In genomic region chr21:46323710-46324389, GRCh38 we compare ENCODE assay signal across 8 cellular contexts. TPM values are rescaled to one million over a fixed set of nuclear protein-coding genes. Genes with fewer than 3 reads are reported as not detected.
DNase-seq lines count a peak whose midpoint lies in the region; ATAC-seq and TF ChIP-seq lines count a peak whose summit lies in the region.

Gene C21orf58 (minus strand): TSS chr21:46323870. CDS start chr21:46322738, 1,132 bp downstream.
A gene with protein sequence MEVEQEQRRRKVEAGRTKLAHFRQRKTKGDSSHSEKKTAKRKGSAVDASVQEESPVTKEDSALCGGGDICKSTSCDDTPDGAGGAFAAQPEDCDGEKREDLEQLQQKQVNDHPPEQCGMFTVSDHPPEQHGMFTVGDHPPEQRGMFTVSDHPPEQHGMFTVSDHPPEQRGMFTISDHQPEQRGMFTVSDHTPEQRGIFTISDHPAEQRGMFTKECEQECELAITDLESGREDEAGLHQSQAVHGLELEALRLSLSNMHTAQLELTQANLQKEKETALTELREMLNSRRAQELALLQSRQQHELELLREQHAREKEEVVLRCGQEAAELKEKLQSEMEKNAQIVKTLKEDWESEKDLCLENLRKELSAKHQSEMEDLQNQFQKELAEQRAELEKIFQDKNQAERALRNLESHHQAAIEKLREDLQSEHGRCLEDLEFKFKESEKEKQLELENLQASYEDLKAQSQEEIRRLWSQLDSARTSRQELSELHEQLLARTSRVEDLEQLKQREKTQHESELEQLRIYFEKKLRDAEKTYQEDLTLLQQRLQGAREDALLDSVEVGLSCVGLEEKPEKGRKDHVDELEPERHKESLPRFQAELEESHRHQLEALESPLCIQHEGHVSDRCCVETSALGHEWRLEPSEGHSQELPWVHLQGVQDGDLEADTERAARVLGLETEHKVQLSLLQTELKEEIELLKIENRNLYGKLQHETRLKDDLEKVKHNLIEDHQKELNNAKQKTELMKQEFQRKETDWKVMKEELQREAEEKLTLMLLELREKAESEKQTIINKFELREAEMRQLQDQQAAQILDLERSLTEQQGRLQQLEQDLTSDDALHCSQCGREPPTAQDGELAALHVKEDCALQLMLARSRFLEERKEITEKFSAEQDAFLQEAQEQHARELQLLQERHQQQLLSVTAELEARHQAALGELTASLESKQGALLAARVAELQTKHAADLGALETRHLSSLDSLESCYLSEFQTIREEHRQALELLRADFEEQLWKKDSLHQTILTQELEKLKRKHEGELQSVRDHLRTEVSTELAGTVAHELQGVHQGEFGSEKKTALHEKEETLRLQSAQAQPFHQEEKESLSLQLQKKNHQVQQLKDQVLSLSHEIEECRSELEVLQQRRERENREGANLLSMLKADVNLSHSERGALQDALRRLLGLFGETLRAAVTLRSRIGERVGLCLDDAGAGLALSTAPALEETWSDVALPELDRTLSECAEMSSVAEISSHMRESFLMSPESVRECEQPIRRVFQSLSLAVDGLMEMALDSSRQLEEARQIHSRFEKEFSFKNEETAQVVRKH (N-terminal part only) (plus strand): TSS chr21:46324156. CDS start chr21:46324229, 73 bp downstream.

- H3K79me2 ChIP-seq in osteoblast (ENCODE audit: insufficient read depth, low read length): peaks cover 65% of the 10 kb centered on the region

- peaks cover 35 to 37% of the 10 kb centered on the region in 2 donors for H3K36me3 Mint-ChIP-seq in activated naive CD4-positive, alpha-beta T cell treated with anti-CD3 and anti-CD28 coated beads, Interleukin-2, amount 50 U/mL, for 72 hours

- H3K9me3 ChIP-seq in osteoblast (ENCODE audit: low read depth, low read length) (no peaks in the 10 kb centered on the region), thoracic aorta (no peaks in the 10 kb centered on the region)

- H3K4me1 ChIP-seq in osteoblast (ENCODE audit: insufficient read depth, low read length) (peaks cover 23% of the 10 kb centered on the region), thoracic aorta (ENCODE audit: control insufficient read depth in 1 of 2, low read depth in 2 of 2) (peaks cover 13 to 29% of the 10 kb centered on the region in 2 donors)

- H3K36me3 ChIP-seq in osteoblast (ENCODE audit: insufficient read depth, low read length) (peaks cover 9% of the 10 kb centered on the region), thoracic aorta (peaks cover 6% of the 10 kb centered on the region)

- H3K27me3 ChIP-seq in osteoblast (ENCODE audit: insufficient read depth, low read length): no peaks in the 10 kb centered on the region
- H3K27me3 ChIP-seq in thoracic aorta (replicated peaks; ENCODE audit: insufficient read depth): no peaks in the 10 kb centered on the region

- H3K9me3 Mint-ChIP-seq in activated naive CD4-positive, alpha-beta T cell treated with anti-CD3 and anti-CD28 coated beads, Interleukin-2, amount 50 U/mL, for 72 hours: no peaks in the 10 kb centered on the region

- H3K4me3 ChIP-seq in osteoblast (ENCODE audit: insufficient read depth, low read length) (peak within 1 kb of the TSS; percentile 97), thoracic aorta (peak within 1 kb of the TSS; percentile 87)

- peak within 1 kb of the TSS; percentile 96 to 98 for H3K27ac Mint-ChIP-seq in activated naive CD4-positive, alpha-beta T cell treated with anti-CD3 and anti-CD28 coated beads, Interleukin-2, amount 50 U/mL, for 72 hours

- peak within 1 kb of the TSS; percentile 98 for H3K4me2 ChIP-seq in osteoblast (ENCODE audit: insufficient read depth, low read length)

- TF ChIP-seq CTCF in osteoblast (IDR thresholded peaks at IDR 0.05; ENCODE audit: extremely low read depth, low read depth, low read length): no peak
- no peak for TF ChIP-seq CTCF in thoracic aorta (IDR thresholded peaks at IDR 0.05)

- H3K27ac ChIP-seq in osteoblast (ENCODE audit: low read depth, low read length) (peak within 1 kb of the TSS; percentile 92), thoracic aorta (peak within 1 kb of the TSS; percentile 91 to 95)

- peak; percentile 96 for DNase-seq in NCI-H1105 treated with DMSO at 0.1 percent for 48 hours (lab: John Stamatoyannopoulos, UW)
- DNase-seq in SKM-1 treated with dmso at 0.1 percent for 144 hours (lab: John Stamatoyannopoulos, UW; ENCODE audit: unreplicated experiment): peak; percentile 98
- peak; percentile 98 to 99 for DNase-seq in activated naive CD4-positive, alpha-beta T cell treated with anti-CD3 and anti-CD28 coated beads, Interleukin-2, amount 50 U/mL, for 72 hours (ENCODE audit: low spot score in 2 of 2)
- DNase-seq in head of caudate nucleus: peak; percentile 96 to 99 (median 98)
- DNase-seq in osteoblast (ENCODE audit: insufficient read length, low spot score, missing footprints): peak; percentile 100
- DNase-seq in thoracic aorta (ENCODE audit: low spot score): peak; percentile 88

- intact Hi-C loops in head of caudate nucleus (cut with DNase I): loop anchor here (5.0 kb wide), 1 partner anchor 37 kb away; the partner anchor contains the start of genes MCM3AP and YBEY

- H2AFZ ChIP-seq in osteoblast (ENCODE audit: low read length): peak within 1 kb of the TSS; percentile 95

- ATAC-seq in HG02678 (IDR thresholded peaks at IDR 0.05; ENCODE audit: unreplicated experiment) (peak; percentile 85), thoracic aorta (ENCODE audit: insufficient number of reproducible peaks, low FRiP score, low read depth) (peak; percentile 88)
- peak; percentile 87 for ATAC-seq in activated naive CD4-positive, alpha-beta T cell treated with anti-CD3 and anti-CD28 coated beads, Interleukin-2, amount 50 U/mL, for 72 hours

- TF ChIP-seq POLR2A in GM10847 (IDR thresholded peaks at IDR 0.05; ENCODE audit: extremely low read depth, insufficient read length): peak; percentile 80

- peaks cover 3% of the 10 kb centered on the region for H4K20me1 ChIP-seq in osteoblast (ENCODE audit: insufficient read depth, low read length)

RNA-seq across cellular contexts. Expression of gene C21orf58, which starts in this region (rescaled TPM):
- total RNA-seq in activated naive CD4-positive, alpha-beta T cell treated with anti-CD3 and anti-CD28 coated beads, Interleukin-2, amount 50 U/mL, for 72 hours: 10 to 100 TPM; 20.7 to 36.0 TPM
- total RNA-seq in osteoblast (2.2 and 3.2 TPM in 2 replicates), thoracic aorta (1 to 10 TPM in 1 of 2 donors, under 1 TPM in 1; 0.81 to 3.2 TPM)

RNA-seq across cellular contexts. Expression of the second gene that starts in this region (rescaled TPM):
- 10 to 100 TPM; 52.8 to 63.4 TPM for total RNA-seq in activated naive CD4-positive, alpha-beta T cell treated with anti-CD3 and anti-CD28 coated beads, Interleukin-2, amount 50 U/mL, for 72 hours
- total RNA-seq in osteoblast: 19.2 and 23.0 TPM in 2 replicates
- 10 to 100 TPM; 46.8 to 51.4 TPM for total RNA-seq in thoracic aorta

Comparison
In these comparisons a context has a peak if more than half of its experiments do, and no peak if none do; other contexts are left out.
1. Peak in every context shown above with its lines: DNase-seq, ATAC-seq, H3K4me3 ChIP-seq and H3K27ac ChIP-seq.